Comparison of ENCODE assay signal across 2 cellular contexts in the genomic region with DNA sequence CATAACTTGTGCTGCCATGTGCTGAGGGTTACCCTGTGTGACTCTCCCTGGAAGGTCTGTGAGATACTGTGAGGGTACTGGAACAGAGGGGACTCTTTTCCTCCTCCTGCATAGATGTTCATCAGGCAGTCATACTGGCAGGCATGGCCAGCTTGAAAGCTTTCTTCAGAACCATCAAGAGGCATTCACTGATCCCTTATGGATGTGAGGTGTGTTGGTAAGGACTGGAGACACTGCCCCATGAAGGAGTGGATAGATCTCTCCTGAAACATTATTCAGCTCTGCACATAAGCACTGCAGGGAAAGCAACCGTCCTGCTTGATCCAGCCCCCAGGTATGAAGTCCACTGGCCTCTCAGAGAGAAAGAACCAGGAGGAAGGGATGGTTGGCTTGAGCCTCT.
TF ChIP-seq lines count a peak whose summit lies in the region.

No MANE protein-coding gene starts in this region.

TF ChIP-seq in HepG2, 621 proteins besides CTCF, POLR2A, EP300 and RAD21:
- 0 out of 2 replicates have a peak, but pooled peaks have one; percentile 37 for TF ChIP-seq HBP1 (CRISPR knock-in tag; IDR thresholded peaks at IDR 0.05; ENCODE audit: low read depth)
- TF ChIP-seq ZNF749 (CRISPR knock-in tag; IDR thresholded peaks at IDR 0.05; ENCODE audit: borderline replicate concordance): no peak
- TF ChIP-seq, protein P1, sequence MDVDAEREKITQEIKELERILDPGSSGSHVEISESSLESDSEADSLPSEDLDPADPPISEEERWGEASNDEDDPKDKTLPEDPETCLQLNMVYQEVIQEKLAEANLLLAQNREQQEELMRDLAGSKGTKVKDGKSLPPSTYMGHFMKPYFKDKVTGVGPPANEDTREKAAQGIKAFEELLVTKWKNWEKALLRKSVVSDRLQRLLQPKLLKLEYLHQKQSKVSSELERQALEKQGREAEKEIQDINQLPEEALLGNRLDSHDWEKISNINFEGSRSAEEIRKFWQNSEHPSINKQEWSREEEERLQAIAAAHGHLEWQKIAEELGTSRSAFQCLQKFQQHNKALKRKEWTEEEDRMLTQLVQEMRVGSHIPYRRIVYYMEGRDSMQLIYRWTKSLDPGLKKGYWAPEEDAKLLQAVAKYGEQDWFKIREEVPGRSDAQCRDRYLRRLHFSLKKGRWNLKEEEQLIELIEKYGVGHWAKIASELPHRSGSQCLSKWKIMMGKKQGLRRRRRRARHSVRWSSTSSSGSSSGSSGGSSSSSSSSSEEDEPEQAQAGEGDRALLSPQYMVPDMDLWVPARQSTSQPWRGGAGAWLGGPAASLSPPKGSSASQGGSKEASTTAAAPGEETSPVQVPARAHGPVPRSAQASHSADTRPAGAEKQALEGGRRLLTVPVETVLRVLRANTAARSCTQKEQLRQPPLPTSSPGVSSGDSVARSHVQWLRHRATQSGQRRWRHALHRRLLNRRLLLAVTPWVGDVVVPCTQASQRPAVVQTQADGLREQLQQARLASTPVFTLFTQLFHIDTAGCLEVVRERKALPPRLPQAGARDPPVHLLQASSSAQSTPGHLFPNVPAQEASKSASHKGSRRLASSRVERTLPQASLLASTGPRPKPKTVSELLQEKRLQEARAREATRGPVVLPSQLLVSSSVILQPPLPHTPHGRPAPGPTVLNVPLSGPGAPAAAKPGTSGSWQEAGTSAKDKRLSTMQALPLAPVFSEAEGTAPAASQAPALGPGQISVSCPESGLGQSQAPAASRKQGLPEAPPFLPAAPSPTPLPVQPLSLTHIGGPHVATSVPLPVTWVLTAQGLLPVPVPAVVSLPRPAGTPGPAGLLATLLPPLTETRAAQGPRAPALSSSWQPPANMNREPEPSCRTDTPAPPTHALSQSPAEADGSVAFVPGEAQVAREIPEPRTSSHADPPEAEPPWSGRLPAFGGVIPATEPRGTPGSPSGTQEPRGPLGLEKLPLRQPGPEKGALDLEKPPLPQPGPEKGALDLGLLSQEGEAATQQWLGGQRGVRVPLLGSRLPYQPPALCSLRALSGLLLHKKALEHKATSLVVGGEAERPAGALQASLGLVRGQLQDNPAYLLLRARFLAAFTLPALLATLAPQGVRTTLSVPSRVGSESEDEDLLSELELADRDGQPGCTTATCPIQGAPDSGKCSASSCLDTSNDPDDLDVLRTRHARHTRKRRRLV (CRISPR knock-in tag; IDR thresholded peaks at IDR 0.05): peak; percentile 18; the same call in 1 of the 2 replicates

TF ChIP-seq in IMR-90, 13 proteins besides CTCF, POLR2A, EP300 and RAD21:
- no peak for TF ChIP-seq RCOR1 (IDR thresholded peaks at IDR 0.05; ENCODE audit: insufficient replicate concordance, low read length)
- TF ChIP-seq MAFK (IDR thresholded peaks at IDR 0.05; ENCODE audit: low read depth, low read length): no peak
- TF ChIP-seq ELK1 (IDR thresholded peaks at IDR 0.05; ENCODE audit: borderline replicate concordance, low read depth, low read length): no peak
- TF ChIP-seq BHLHE40 (IDR thresholded peaks at IDR 0.05; ENCODE audit: low read depth, low read length): no peak
- no peak for TF ChIP-seq CHD1 (IDR thresholded peaks at IDR 0.05; ENCODE audit: low read depth, low read length)
- TF ChIP-seq MAZ (IDR thresholded peaks at IDR 0.05; ENCODE audit: borderline replicate concordance, low read depth, low read length): no peak
- no peak for TF ChIP-seq MXI1 (IDR thresholded peaks at IDR 0.05; ENCODE audit: borderline replicate concordance, low read depth, low read length)
- TF ChIP-seq NFE2L2 (IDR thresholded peaks at IDR 0.05; ENCODE audit: low read depth, low read length): no peak
- TF ChIP-seq FOS (IDR thresholded peaks at IDR 0.05; ENCODE audit: low read depth, low read length): no peak
- TF ChIP-seq, protein P2, sequence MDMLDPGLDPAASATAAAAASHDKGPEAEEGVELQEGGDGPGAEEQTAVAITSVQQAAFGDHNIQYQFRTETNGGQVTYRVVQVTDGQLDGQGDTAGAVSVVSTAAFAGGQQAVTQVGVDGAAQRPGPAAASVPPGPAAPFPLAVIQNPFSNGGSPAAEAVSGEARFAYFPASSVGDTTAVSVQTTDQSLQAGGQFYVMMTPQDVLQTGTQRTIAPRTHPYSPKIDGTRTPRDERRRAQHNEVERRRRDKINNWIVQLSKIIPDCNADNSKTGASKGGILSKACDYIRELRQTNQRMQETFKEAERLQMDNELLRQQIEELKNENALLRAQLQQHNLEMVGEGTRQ (IDR thresholded peaks at IDR 0.05; ENCODE audit: low read depth, low read length): no peak
- TF ChIP-seq CEBPB (IDR thresholded peaks at IDR 0.05; ENCODE audit: low read depth, low read length): no peak
